Comparison of ENCODE assay signal across 1 cellular context in genomic region chr11:62771144-62772021, GRCh38.
TF ChIP-seq lines count a peak whose summit lies in the region.

Gene TAF6L (plus strand): TSS chr11:62771396. CDS start chr11:62775784, 4,388 bp downstream.

TF ChIP-seq in K562, 482 proteins besides CTCF, POLR2A, EP300 and RAD21 (continued from another document and continues in another):
- no peak for TF ChIP-seq CREB5 (CRISPR knock-in tag; IDR thresholded peaks at IDR 0.05)
- no peak for TF ChIP-seq ZBTB34 (CRISPR knock-in tag; IDR thresholded peaks at IDR 0.05)
- TF ChIP-seq HOMEZ (CRISPR knock-in tag; IDR thresholded peaks at IDR 0.05), result no peak
- no peak for TF ChIP-seq SAFB2 (IDR thresholded peaks at IDR 0.05; ENCODE audit: borderline replicate concordance, low read depth, low read length, severe bottlenecking)
- peak; percentile 94 for TF ChIP-seq USF2 (CRISPR knock-in tag; IDR thresholded peaks at IDR 0.05)
- peak; percentile 71 for TF ChIP-seq RBBP5 (IDR thresholded peaks at IDR 0.05; ENCODE audit: borderline replicate concordance, insufficient read depth, low read length, poor library complexity, severe bottlenecking)
- 0 out of 4 replicates have a peak, but pooled peaks of 1 of the 2 experiments have one; percentile 18 for TF ChIP-seq SIX5 (IDR thresholded peaks at IDR 0.05; ENCODE audit: borderline replicate concordance in 1 of 2, insufficient read depth in 1 of 2, low read depth in 1 of 2, low read length in 2 of 2)
- TF ChIP-seq PREB (CRISPR knock-in tag; IDR thresholded peaks at IDR 0.05), result no peak
- no peak for TF ChIP-seq BRCA1 (IDR thresholded peaks at IDR 0.05)
- TF ChIP-seq BRCA1 (CRISPR knock-in tag; IDR thresholded peaks at IDR 0.05), result no peak
- no peak for TF ChIP-seq IRF2 (CRISPR knock-in tag; IDR thresholded peaks at IDR 0.05)
- peak; percentile 91; the same call in 1 of the 2 replicates for TF ChIP-seq PTBP1 (IDR thresholded peaks at IDR 0.05; ENCODE audit: low read depth, low read length)
- no peak for TF ChIP-seq STAT5B (CRISPR knock-in tag; IDR thresholded peaks at IDR 0.05)
- TF ChIP-seq BMI1 (IDR thresholded peaks at IDR 0.05; ENCODE audit: low read length), result no peak
- TF ChIP-seq TAF1 (IDR thresholded peaks at IDR 0.05; ENCODE audit: control insufficient read depth, extremely low read depth, insufficient read depth, low read length, severe bottlenecking), result peak; percentile 62
- TF ChIP-seq SNRNP70 (optimal IDR thresholded peaks at IDR 0.05; ENCODE audit: low read depth, low read length), result no peak
- peak; percentile 23 for TF ChIP-seq NFYB (IDR thresholded peaks at IDR 0.05; ENCODE audit: extremely low read depth, insufficient read length)
- TF ChIP-seq TCF7 (IDR thresholded peaks at IDR 0.05; ENCODE audit: borderline replicate concordance), result no peak
- 0 out of 2 replicates have a peak, but pooled peaks have one; percentile 69 for TF ChIP-seq ZNF592 (IDR thresholded peaks at IDR 0.05)
- TF ChIP-seq SETDB1 (IDR thresholded peaks at IDR 0.05; ENCODE audit: low read length), result no peak
- TF ChIP-seq E2F1 (CRISPR knock-in tag; IDR thresholded peaks at IDR 0.05), result no peak; the same call in none of the 2 replicates
- peak; percentile 24; the same call in 1 of the 2 replicates for TF ChIP-seq JUN (IDR thresholded peaks at IDR 0.05; ENCODE audit: borderline replicate concordance, low read depth, low read length)
- TF ChIP-seq JUN (CRISPR knock-in tag; IDR thresholded peaks at IDR 0.05; ENCODE audit: borderline replicate concordance), result peak; percentile 53; the same call in 1 of the 2 replicates
- TF ChIP-seq HOXB6 (CRISPR knock-in tag; IDR thresholded peaks at IDR 0.05; ENCODE audit: borderline replicate concordance), result no peak
- TF ChIP-seq ZNF586 (CRISPR knock-in tag; conservative IDR thresholded peaks at IDR 0.05), result no peak
- TF ChIP-seq HBP1 (CRISPR knock-in tag; IDR thresholded peaks at IDR 0.05), result 0 out of 2 replicates have a peak, but pooled peaks have one; percentile 55
- TF ChIP-seq ZFP30 (CRISPR knock-in tag; IDR thresholded peaks at IDR 0.05; ENCODE audit: borderline replicate concordance), result no peak
- no peak for TF ChIP-seq CBX8 (IDR thresholded peaks at IDR 0.05; ENCODE audit: borderline replicate concordance, extremely low read depth, low read depth, low read length, poor library complexity, severe bottlenecking)
- no peak for TF ChIP-seq CBX1 (IDR thresholded peaks at IDR 0.05; ENCODE audit: low read depth)
- TF ChIP-seq NONO (IDR thresholded peaks at IDR 0.05; ENCODE audit: low read depth in 2 of 2, low read length in 1 of 2), result 0 out of 4 replicates have a peak, but pooled peaks of 1 of the 2 experiments have one; percentile 13
- peak; percentile 99 for TF ChIP-seq TFE3 (CRISPR knock-in tag; IDR thresholded peaks at IDR 0.05)
- TF ChIP-seq ZNF23 (CRISPR knock-in tag; IDR thresholded peaks at IDR 0.05), result no peak
- TF ChIP-seq ZNF395 (CRISPR knock-in tag; IDR thresholded peaks at IDR 0.05), result peak; percentile 74; the same call in 1 of the 2 replicates
- peak; percentile 92 for TF ChIP-seq PCBP1 (IDR thresholded peaks at IDR 0.05; ENCODE audit: low read depth, low read length, poor library complexity, severe bottlenecking)
- no peak for TF ChIP-seq NFE2L1 (tag; IDR thresholded peaks at IDR 0.05; ENCODE audit: borderline replicate concordance, low read depth)
- TF ChIP-seq ZNF699 (CRISPR knock-in tag; IDR thresholded peaks at IDR 0.05; ENCODE audit: insufficient replicate concordance), result no peak
- no peak for TF ChIP-seq ZNF384 (IDR thresholded peaks at IDR 0.05; ENCODE audit: low read depth, low read length)
- no peak for TF ChIP-seq OTX1 (CRISPR knock-in tag; IDR thresholded peaks at IDR 0.05)
- TF ChIP-seq FOXM1 (IDR thresholded peaks at IDR 0.05; ENCODE audit: low read depth), result no peak
- TF ChIP-seq FOXM1 (CRISPR knock-in tag; IDR thresholded peaks at IDR 0.05; ENCODE audit: low read depth), result no peak
- 0 out of 2 replicates have a peak, but pooled peaks have one; percentile 9 for TF ChIP-seq E2F3 (CRISPR knock-in tag; IDR thresholded peaks at IDR 0.05)
- peak; percentile 29 for TF ChIP-seq CBFA2T3 (IDR thresholded peaks at IDR 0.05)
- no peak for TF ChIP-seq CSDE1 (IDR thresholded peaks at IDR 0.05)
- TF ChIP-seq ATF2 (CRISPR knock-in tag; IDR thresholded peaks at IDR 0.05), result no peak
- no peak for TF ChIP-seq SRSF7 (optimal IDR thresholded peaks at IDR 0.05; ENCODE audit: low read depth, low read length)
